20 cellular contexts compared by ENCODE assay signal in genomic region chr18:33132657-33133056, GRCh38.
"Had no signal": no experiment of that assay in that cellular context is flagged by ENCODE, and none has a peak within 500 bp of the region (broad histone marks: within the 10 kb centered on the region; RNA-seq: fewer than 3 reads in every experiment).

No MANE protein-coding gene starts in this region.

- H3K27me3 ChIP-seq: esophagus squamous epithelium, gastrocnemius medialis, heart right ventricle, left lung had no signal

- H3K27ac ChIP-seq: coronary artery, dorsolateral prefrontal cortex, esophagus squamous epithelium, gastrocnemius medialis, heart right ventricle, left lung, lower lobe of right lung had no signal

- H3K4me3 ChIP-seq: coronary artery, dorsolateral prefrontal cortex, esophagus squamous epithelium, gastrocnemius medialis, heart right ventricle, left lung, lower lobe of right lung, mucosa of descending colon had no signal

- H3K9me3 ChIP-seq: esophagus squamous epithelium, gastrocnemius medialis, heart right ventricle, left lung, lower lobe of right lung, mucosa of descending colon had no signal

- H3K4me1 ChIP-seq: esophagus squamous epithelium, gastrocnemius medialis, heart right ventricle, left lung, lower lobe of right lung had no signal

- H3K36me3 ChIP-seq: esophagus squamous epithelium, gastrocnemius medialis, heart right ventricle, left lung, lower lobe of right lung had no signal

- DNase-seq: dermis blood vessel endothelial cell; dorsolateral prefrontal cortex; effector CD4-positive, alpha-beta T cell; effector memory CD4-positive, alpha-beta T cell; esophagus squamous epithelium; foreskin fibroblast; foreskin melanocyte; gastrocnemius medialis; glutamatergic neuron; head of caudate nucleus; heart right ventricle; hippocampal formation; left cardiac atrium; left lung; left ventricle myocardium superior; lower lobe of right lung; mesenchymal stem cell; mucosa of descending colon; naive B cell had no signal
